In genomic region chr12:100859063-100859627, GRCh38 we compare ENCODE assay signal across 17 cellular contexts.
A peak's percentile ranks its signal among the peaks of the same experiment; 100 is the strongest.
DNase-seq lines count a peak whose midpoint lies in the region; ATAC-seq and TF ChIP-seq lines count a peak whose summit lies in the region.
"Had no signal": no experiment of that assay in that cellular context is flagged by ENCODE, and none has a peak within 500 bp of the region (broad histone marks: within the 10 kb centered on the region; RNA-seq: fewer than 3 reads in every experiment).

No MANE protein-coding gene starts in this region.

- H3K36me3 ChIP-seq in PC-3 (ENCODE audit: low read depth, low read length), result no peaks in the 10 kb centered on the region
- H3K36me3 ChIP-seq in neural cell (ENCODE audit: insufficient read depth, low read length), result no peaks in the 10 kb centered on the region
- no peaks in the 10 kb centered on the region for H3K36me3 ChIP-seq in uterus

- H3K27me3 ChIP-seq in PC-3 (ENCODE audit: low read length) (no peaks in the 10 kb centered on the region), neural cell (ENCODE audit: insufficient read depth, low read depth, low read length) (no peaks in the 10 kb centered on the region), uterus (no peaks in the 10 kb centered on the region)

- H3K9ac ChIP-seq in PC-3 (ENCODE audit: low read length), result no peak overlapping the region
- no peak overlapping the region for H3K9ac ChIP-seq in neural cell (ENCODE audit: low read length)

- BruUV-seq in Calu3 (replicated peaks; lab: Mats Ljungman, UMichigan), result no TSS peak
- no TSS peak for BruUV-seq in PC-3 (replicated peaks; lab: Mats Ljungman, UMichigan)
- no TSS peak for BruUV-seq in MCF 10A (replicated peaks; lab: Mats Ljungman, UMichigan)

- H2AFZ ChIP-seq in PC-3 (ENCODE audit: low read length) (no peak overlapping the region), neural cell (ENCODE audit: low read depth, low read length) (no peak overlapping the region)

- H3K4me1 Mint-ChIP-seq in Calu3 (ENCODE audit: low read depth, unreplicated experiment) (peaks cover 22% of the 10 kb centered on the region), MCF 10A (ENCODE audit: insufficient read depth, unreplicated experiment) (no peaks in the 10 kb centered on the region)
- H3K4me1 Mint-ChIP-seq: CD4-positive, alpha-beta memory T cell had no signal

- TF ChIP-seq POLR2A in uterus (IDR thresholded peaks at IDR 0.05), result no peak

- H3K4me2 ChIP-seq in PC-3 (ENCODE audit: low read length) (no peak overlapping the region), neural cell (ENCODE audit: low read length) (peak overlapping the region; percentile 22)
- H3K4me2 ChIP-seq: A549 had no signal

- no peak for ATAC-seq in PC-3
- ATAC-seq in esophagus mucosa, result peak; percentile 55
- ATAC-seq: A549, HepG2 had no signal

- CTCF ChIA-PET in Calu3 (lab: Charles Lee) (no interaction called here), PC-3 (lab: Charles Lee) (no interaction called here), MCF 10A (lab: Yijun Ruan, JAX) (interaction anchor here (0.6 kb wide), 1 partner anchor 637 kb away, joined by 3 read pairs; no protein-coding TSS in a partner anchor)

- peak; percentile 93 for TF ChIP-seq EP300 in neural cell (conservative IDR thresholded peaks at IDR 0.05; ENCODE audit: poor library complexity, severe bottlenecking)

- no peaks in the 10 kb centered on the region for H4K20me1 ChIP-seq in PC-3 (ENCODE audit: low read length)
- H4K20me1 ChIP-seq in neural cell (ENCODE audit: insufficient read depth), result no peaks in the 10 kb centered on the region

- H3K27ac Mint-ChIP-seq in Calu3 (ENCODE audit: unreplicated experiment) (peak overlapping the region; percentile 5), MCF 10A (ENCODE audit: low read depth, unreplicated experiment) (no peak overlapping the region)
- H3K27ac Mint-ChIP-seq: CD4-positive, alpha-beta memory T cell; HFFc6 had no signal

- H3K4me3 ChIP-seq in PC-3 (ENCODE audit: low read length), result no peak overlapping the region
- H3K4me3 ChIP-seq in neural cell (ENCODE audit: low read length), result no peak overlapping the region
- no peak overlapping the region for H3K4me3 ChIP-seq in uterus
- H3K4me3 ChIP-seq: A549, SK-N-MC had no signal

- H3K9me3 Mint-ChIP-seq in Calu3 (ENCODE audit: low read depth, unreplicated experiment) (no peaks in the 10 kb centered on the region), MCF 10A (ENCODE audit: unreplicated experiment) (no peaks in the 10 kb centered on the region)

- intact Hi-C loops in Calu3 (cut with micrococcal nuclease; ENCODE audit: unreplicated experiment), result no loop called here
- intact Hi-C loops in PC-3 (cut with micrococcal nuclease), result no loop called here
- intact Hi-C loops in MCF 10A (cut with micrococcal nuclease), result no loop called here
- intact Hi-C loops in uterus (cut with DNase I; ENCODE audit: low total_unique reads), result no loop called here

- POLR2A ChIA-PET in PC-3 (lab: Charles Lee; ENCODE audit: unreplicated experiment) (no interaction called here), MCF 10A (lab: Yijun Ruan, JAX) (no interaction called here)

- H3K27ac ChIP-seq in PC-3 (ENCODE audit: low read length), result no peak overlapping the region
- H3K27ac ChIP-seq in neural cell (ENCODE audit: low read length), result no peak overlapping the region
- H3K27ac ChIP-seq in uterus, result no peak overlapping the region
- H3K27ac ChIP-seq: A549, SK-N-MC had no signal

- H3K4me3 Mint-ChIP-seq in Calu3 (ENCODE audit: low read depth, unreplicated experiment), result no peak overlapping the region
- H3K4me3 Mint-ChIP-seq in MCF 10A (ENCODE audit: unreplicated experiment), result no peak overlapping the region
- H3K4me3 Mint-ChIP-seq: CD4-positive, alpha-beta memory T cell; HFFc6 had no signal

- TF ChIP-seq CTCF in Calu3 (IDR thresholded peaks at IDR 0.05; ENCODE audit: unreplicated experiment), result no peak
- TF ChIP-seq CTCF in PC-3 (conservative IDR thresholded peaks at IDR 0.05; ENCODE audit: low read depth, low read length), result no peak
- no peak for TF ChIP-seq CTCF in neural cell (IDR thresholded peaks at IDR 0.05; ENCODE audit: poor library complexity, severe bottlenecking)
- TF ChIP-seq CTCF in MCF 10A (IDR thresholded peaks at IDR 0.05; ENCODE audit: unreplicated experiment), result no peak
- no peak for TF ChIP-seq CTCF in uterus (IDR thresholded peaks at IDR 0.05)

- no peak for TF ChIP-seq RAD21 in neural cell (conservative IDR thresholded peaks at IDR 0.05)

- H3K79me2 ChIP-seq in PC-3 (ENCODE audit: low read length), result no peaks in the 10 kb centered on the region
- no peaks in the 10 kb centered on the region for H3K79me2 ChIP-seq in neural cell (replicated peaks; ENCODE audit: insufficient read depth, low read length)

- H3K27me3 Mint-ChIP-seq in Calu3 (ENCODE audit: unreplicated experiment) (no peaks in the 10 kb centered on the region), MCF 10A (ENCODE audit: insufficient read depth, unreplicated experiment) (no peaks in the 10 kb centered on the region)
- H3K27me3 Mint-ChIP-seq: CD4-positive, alpha-beta memory T cell had no signal

- H3K4me1 ChIP-seq in PC-3 (ENCODE audit: insufficient read depth, low read length), result peaks cover 5% of the 10 kb centered on the region; the same call in 1 of the 2 replicates
- H3K4me1 ChIP-seq in uterus, result no peaks in the 10 kb centered on the region
- H3K4me1 ChIP-seq: A549 had no signal

- H3F3A ChIP-seq in PC-3 (ENCODE audit: low read length, unreplicated experiment), result no peaks in the 10 kb centered on the region
- H3F3A ChIP-seq in neural cell (ENCODE audit: insufficient read depth, low read length, poor library complexity, severe bottlenecking), result no peaks in the 10 kb centered on the region

- DNase-seq in Calu3 (peak; percentile 37), PC-3 (peak; percentile 21), DMS114 treated with DMSO at 0.1 percent for 48 hours (lab: John Stamatoyannopoulos, UW; ENCODE audit: unreplicated experiment) (no peak), MCF 10A (ENCODE audit: unreplicated experiment) (no peak), HPDE6-E6E7 (ENCODE audit: extremely low spot score) (no peak), uterus (no peak)
- DNase-seq: CD4-positive, alpha-beta memory T cell; HFFc6; MV-4-11; NCI-H1436 treated with DMSO at 0.1 percent for 48 hours; NCI-H2029; Right ventricle myocardium superior had no signal

- H3K36me3 Mint-ChIP-seq in Calu3 (ENCODE audit: insufficient read depth, unreplicated experiment) (no peaks in the 10 kb centered on the region), MCF 10A (ENCODE audit: insufficient read depth, unreplicated experiment) (no peaks in the 10 kb centered on the region)
- H3K36me3 Mint-ChIP-seq: CD4-positive, alpha-beta memory T cell had no signal

- H3K9me3 ChIP-seq in PC-3 (ENCODE audit: low read length) (no peaks in the 10 kb centered on the region), neural cell (ENCODE audit: low read length) (no peaks in the 10 kb centered on the region), uterus (no peaks in the 10 kb centered on the region)
- H3K9me3 ChIP-seq: A549 had no signal

- H3K9me2 ChIP-seq in PC-3 (replicated peaks; ENCODE audit: low read length), result no peaks in the 10 kb centered on the region
- H3K9me2 ChIP-seq in neural cell (ENCODE audit: insufficient read depth, low read length), result no peaks in the 10 kb centered on the region

TF ChIP-seq in neural cell, 6 proteins besides CTCF, POLR2A, EP300 and RAD21:
- TF ChIP-seq MXI1 (conservative IDR thresholded peaks at IDR 0.05; ENCODE audit: poor library complexity, severe bottlenecking), result no peak
- peak; percentile 19 for TF ChIP-seq REST (IDR thresholded peaks at IDR 0.05; ENCODE audit: borderline replicate concordance)
- peak; percentile 54 for TF ChIP-seq POLR2AphosphoS5 (IDR thresholded peaks at IDR 0.05)

Comparison
In these comparisons a context has a peak if more than half of its experiments do, and no peak if none do; other contexts are left out.
1. DNase-seq: peak in Calu3 (single experiment) and PC-3 (single experiment); none in DMS114 treated with DMSO at 0.1 percent for 48 hours (single experiment), MCF 10A (single experiment), HPDE6-E6E7 (single experiment) and uterus (0 of 2).